In the genomic region with DNA sequence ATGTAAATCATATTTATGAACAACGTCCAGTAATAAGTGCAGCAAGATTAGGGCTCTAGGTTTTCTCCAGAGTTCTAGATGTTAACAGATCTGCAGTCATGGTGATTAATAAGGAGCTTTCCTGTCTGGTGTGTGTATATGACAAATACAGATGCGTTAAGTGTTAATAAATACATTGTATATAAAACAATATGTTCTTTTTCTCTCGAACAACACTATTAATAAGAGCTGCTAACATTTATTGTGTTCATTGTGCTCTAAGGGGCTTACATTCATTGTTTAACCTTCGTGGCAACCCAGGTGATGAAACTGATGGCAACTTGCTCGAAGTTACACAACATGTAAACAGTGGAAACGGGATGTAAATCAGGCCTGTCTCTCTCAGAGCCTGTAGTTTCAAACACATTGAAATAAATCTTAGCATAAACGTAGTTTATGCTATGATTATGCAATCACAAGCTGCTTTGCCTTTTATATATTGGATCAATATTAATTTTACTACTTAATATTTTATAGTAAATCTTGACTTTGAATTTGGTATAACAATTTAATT, we compare ENCODE assay signal across 8 cellular contexts. TPM values are rescaled to one million over a fixed set of nuclear protein-coding genes. Genes with fewer than 3 reads are reported as not detected.
DNase-seq lines count a peak whose midpoint lies in the region; ATAC-seq, FAIRE-seq and TF ChIP-seq lines count a peak whose summit lies in the region.

No MANE protein-coding gene starts in this region.

- no peak for ATAC-seq in activated naive CD8-positive, alpha-beta T cell treated with anti-CD3 and anti-CD28 coated beads, Interleukin-2, amount 50 U/mL, for 24 hours
- ATAC-seq in HepG2, result peak; percentile 20
- no peak for ATAC-seq in GM21423 (IDR thresholded peaks at IDR 0.05; ENCODE audit: unreplicated experiment)
- no peak for ATAC-seq in HG03571 (IDR thresholded peaks at IDR 0.05; ENCODE audit: unreplicated experiment)

- POLR2A ChIA-PET in A673 (lab: Charles Lee; ENCODE audit: low non-redundant PET), result interaction anchor here (0.6 kb wide), 1 partner anchor 488 kb away, joined by 3 read pairs; no protein-coding TSS in a partner anchor
- POLR2A ChIA-PET in HepG2 (lab: Yijun Ruan, JAX), result interaction anchor here (0.8 to 3.5 kb wide), 6 partner anchors 45 to 329 kb away, joined by 3 to 45 read pairs (median 8); a partner anchor contains a TSS

- H3K4me3 ChIP-seq in A673 (ENCODE audit: low read depth, low read length, poor library complexity, severe bottlenecking), result peak overlapping the region; percentile 68
- peak overlapping the region; percentile 82 to 93 (median 92) for H3K4me3 ChIP-seq in HepG2 (replicated peaks in 1 of 3; ENCODE audit: insufficient read depth in 1 of 3, low read depth in 2 of 3, low read length in 3 of 3)

- BruUV-seq in A673 (replicated peaks; lab: Mats Ljungman, UMichigan), result no TSS peak
- BruUV-seq in HepG2 (replicated peaks; lab: Mats Ljungman, UMichigan), result no TSS peak

- H3K4me1 ChIP-seq in A673 (ENCODE audit: insufficient read depth, low read length, poor library complexity, severe bottlenecking), result no peaks in the 10 kb centered on the region
- H3K4me1 ChIP-seq in HepG2 (ENCODE audit: insufficient read depth, low read length), result peaks cover 19% of the 10 kb centered on the region

- no peaks in the 10 kb centered on the region for H3K9me3 ChIP-seq in A673 (ENCODE audit: low read depth, low read length, poor library complexity, severe bottlenecking)
- H3K9me3 ChIP-seq in HepG2 (ENCODE audit: low read length), result no peaks in the 10 kb centered on the region

- H3K27me3 ChIP-seq in A673 (replicated peaks; ENCODE audit: insufficient read depth, low read depth, low read length, poor library complexity) (no peaks in the 10 kb centered on the region), HepG2 (ENCODE audit: control insufficient read depth in 1 of 2, insufficient read depth in 2 of 2, low read length in 2 of 2) (no peaks in the 10 kb centered on the region; a peak in 1 of 5 replicates)

- in situ Hi-C loops in HepG2 (cut with HindIII; ENCODE audit: extremely low pct_ligation_motif_present, low pct_unique_long_range_greater_than_20kb), result no loop called here

- WGBS in HepG2 (ENCODE audit: low lambda C conversion rate), result under 1% methylated on average over 7 of the region's 7 CpGs

- peak in 1 of 2 experiments; percentile 62; a peak in 1 of 4 replicates for TF ChIP-seq EP300 in HepG2 (IDR thresholded peaks at IDR 0.05; ENCODE audit: low read depth in 2 of 2, low read length in 2 of 2)
- peak; percentile 41; the same call in 1 of the 2 replicates for TF ChIP-seq EP300 in HepG2 (CRISPR knock-in tag; IDR thresholded peaks at IDR 0.05; ENCODE audit: borderline replicate concordance)

- CTCF ChIA-PET in A673 (lab: Charles Lee), result no interaction called here
- CTCF ChIA-PET in HepG2 (lab: Yijun Ruan, JAX; ENCODE audit: low intra/inter-chr PET ratio, low total read pairs), result interaction anchor here (0.9 to 3.1 kb wide), 2 partner anchors 67 to 182 kb away, joined by 5 to 30 read pairs; no protein-coding TSS in a partner anchor

- peaks cover 51% of the 10 kb centered on the region for H3K27me3 Mint-ChIP-seq in HFFc6 (ENCODE audit: insufficient read depth)
- H3K27me3 Mint-ChIP-seq in activated naive CD8-positive, alpha-beta T cell treated with anti-CD3 and anti-CD28 coated beads, Interleukin-2, amount 50 U/mL, for 24 hours, result peaks cover 61% of the 10 kb centered on the region

- TF ChIP-seq CTCF in A673 (conservative IDR thresholded peaks at IDR 0.05; ENCODE audit: low read depth, low read length) (no peak), HFFc6 (IDR thresholded peaks at IDR 0.05) (no peak), HepG2 (CRISPR knock-in tag; IDR thresholded peaks at IDR 0.05) (no peak)

- H3K9ac ChIP-seq in HepG2 (ENCODE audit: insufficient read depth, low read depth, low read length), result peak overlapping the region; percentile 65

- H3K4me3 Mint-ChIP-seq in HFFc6, result peak overlapping the region; percentile 84
- H3K4me3 Mint-ChIP-seq in activated naive CD8-positive, alpha-beta T cell treated with anti-CD3 and anti-CD28 coated beads, Interleukin-2, amount 50 U/mL, for 24 hours, result peak overlapping the region; percentile 78

- H3K36me3 Mint-ChIP-seq in HFFc6 (ENCODE audit: low read depth), result no peaks in the 10 kb centered on the region
- H3K36me3 Mint-ChIP-seq in activated naive CD8-positive, alpha-beta T cell treated with anti-CD3 and anti-CD28 coated beads, Interleukin-2, amount 50 U/mL, for 24 hours (ENCODE audit: low read depth), result no peaks in the 10 kb centered on the region

- H3K27ac ChIP-seq in A673 (ENCODE audit: low read depth, low read length, poor library complexity, severe bottlenecking) (no peak overlapping the region), HepG2 (ENCODE audit: extremely low read length, insufficient read depth, low read length) (peak overlapping the region; percentile 75)

- no peaks in the 10 kb centered on the region for H3K9me3 Mint-ChIP-seq in HFFc6
- H3K9me3 Mint-ChIP-seq in activated naive CD8-positive, alpha-beta T cell treated with anti-CD3 and anti-CD28 coated beads, Interleukin-2, amount 50 U/mL, for 24 hours, result no peaks in the 10 kb centered on the region

- intact Hi-C loops in A673 (cut with micrococcal nuclease; ENCODE audit: unreplicated experiment), result loop anchor here (5.0 kb wide), 1 partner anchor 424 kb away; no protein-coding TSS in a partner anchor
- intact Hi-C loops in HepG2 (cut with micrococcal nuclease; ENCODE audit: unreplicated experiment), result loop anchor here (1.0 to 2.0 kb wide), 5 partner anchors 55 to 423 kb away; a partner anchor contains a TSS

- H3K36me3 ChIP-seq in A673 (ENCODE audit: insufficient read depth, low read length, poor library complexity, severe bottlenecking) (no peaks in the 10 kb centered on the region), HepG2 (replicated peaks in 1 of 2; ENCODE audit: control insufficient read depth in 1 of 2, insufficient read depth in 2 of 2, low read length in 2 of 2) (no peaks in the 10 kb centered on the region)

- no peak for TF ChIP-seq RAD21 in HepG2 (CRISPR knock-in tag; IDR thresholded peaks at IDR 0.05)

- DNase-seq in A673 (ENCODE audit: low spot score) (peak; percentile 20), HFFc6 (no peak), HepG2 (ENCODE audit: low spot score) (peak; percentile 57), OCI-M2 (lab: John Stamatoyannopoulos, UW; ENCODE audit: unreplicated experiment) (no peak), NCI-H1092 (lab: John Stamatoyannopoulos, UW) (no peak)
- DNase-seq in activated naive CD8-positive, alpha-beta T cell treated with anti-CD3 and anti-CD28 coated beads, Interleukin-2, amount 50 U/mL, for 24 hours, result no peak

- peaks cover 15% of the 10 kb centered on the region for H3K4me1 Mint-ChIP-seq in HFFc6 (ENCODE audit: low read depth)
- H3K4me1 Mint-ChIP-seq in activated naive CD8-positive, alpha-beta T cell treated with anti-CD3 and anti-CD28 coated beads, Interleukin-2, amount 50 U/mL, for 24 hours, result peaks cover 9% of the 10 kb centered on the region

- H4K20me1 ChIP-seq in HepG2 (ENCODE audit: insufficient read depth, low read length), result no peaks in the 10 kb centered on the region

- TF ChIP-seq POLR2A in HepG2 (IDR thresholded peaks at IDR 0.05; ENCODE audit: insufficient read depth in 1 of 2, low read depth in 2 of 2, low read length in 2 of 2), result no peak

- peaks cover 5% of the 10 kb centered on the region for H3K79me2 ChIP-seq in HepG2 (ENCODE audit: insufficient read depth, low read length)

- H3K4me2 ChIP-seq in HepG2 (ENCODE audit: low read depth, low read length), result peak overlapping the region; percentile 85

- no peak overlapping the region for H3K27ac Mint-ChIP-seq in HFFc6
- no peak overlapping the region for H3K27ac Mint-ChIP-seq in activated naive CD8-positive, alpha-beta T cell treated with anti-CD3 and anti-CD28 coated beads, Interleukin-2, amount 50 U/mL, for 24 hours

- FAIRE-seq in HepG2 (lab: Jason Lieb, UNC), result no peak

- peak overlapping the region; percentile 85 for H2AFZ ChIP-seq in HepG2 (ENCODE audit: low read length)

RNA-seq across cellular contexts. Expression of a gene that starts 0.5 kb away (rescaled TPM):
- total RNA-seq in A673 (2021), result 7.3 and 9.2 TPM in 2 replicates
- total RNA-seq in HFFc6 (2021; fragmentation: NEBNext Ultra II Directional; extraction: Animal tissue kit (Norgen Biotek cat#: 25700)), result under 1 TPM; 0.06 to 0.57 (median 0.24) TPM
- 10.0 and 17.0 TPM in 2 replicates for total RNA-seq in HepG2 (2016; rRNA removed; fragmentation: Illumina TruSeq; extraction: Trizol)
- 0.88 and 1.1 TPM in 2 replicates for total RNA-seq in HepG2 (2016; cell fraction: cytosol; rRNA removed; fragmentation: Illumina TruSeq; extraction: Trizol; ENCODE audit: low read depth)
- 8.5 and 17.4 TPM in 2 replicates for total RNA-seq in HepG2 (2016; cell fraction: insoluble cytoplasmic fraction; rRNA removed; fragmentation: Illumina TruSeq; extraction: Trizol)
- 1.8 and 2.2 TPM in 2 replicates for total RNA-seq in HepG2 (2016; cell fraction: membrane; rRNA removed; fragmentation: Illumina TruSeq; extraction: Trizol)
- 17.5 and 19.2 TPM in 2 replicates for total RNA-seq in HepG2 (2016; cell fraction: nucleus; rRNA removed; fragmentation: Illumina TruSeq; extraction: Trizol)
- polyA plus RNA-seq in HepG2 (2011; rRNA removed), result 7.2 and 7.3 TPM in 2 replicates
- polyA plus RNA-seq in HepG2 (2011; cell fraction: cytosol; rRNA removed), result 2.2 and 6.2 TPM in 2 replicates
- 1.3 and 3.3 TPM in 2 replicates for polyA plus RNA-seq in HepG2 (2011; cell fraction: nucleus; rRNA removed)
- 20.0 and 24.6 TPM in 2 replicates for polyA plus RNA-seq in HepG2 (2012)
- 1.0 and 1.1 TPM in 2 replicates for polyA plus RNA-seq in HepG2 (2016; cell fraction: cytosol; fragmentation: Illumina TruSeq; extraction: Trizol; ENCODE audit: low read depth)
- polyA plus RNA-seq in HepG2 (2016; cell fraction: insoluble cytoplasmic fraction; fragmentation: Illumina TruSeq; extraction: Trizol; ENCODE audit: low read depth), result 8.6 and 9.0 TPM in 2 replicates
- 1.4 and 1.5 TPM in 2 replicates for polyA plus RNA-seq in HepG2 (2016; cell fraction: membrane; fragmentation: Illumina TruSeq; extraction: Trizol; ENCODE audit: low read depth)
- 18.0 and 21.6 TPM in 2 replicates for polyA plus RNA-seq in HepG2 (2016; cell fraction: nucleus; fragmentation: Illumina TruSeq; extraction: Trizol; ENCODE audit: insufficient read depth, low read depth)
- polyA minus RNA-seq in HepG2 (2011; rRNA and poly(A)+ RNA removed; ENCODE audit: low replicate concordance), result 0.26 and 0.62 TPM in 2 replicates
- polyA minus RNA-seq in HepG2 (2011; cell fraction: cytosol; rRNA and poly(A)+ RNA removed), result 4.7 and 5.8 TPM in 2 replicates
- polyA minus RNA-seq in HepG2 (2011; cell fraction: nucleus; rRNA and poly(A)+ RNA removed), result 6.4 and 8.0 TPM in 2 replicates

RNA-seq across cellular contexts. Expression of a gene that starts 54.5 kb away (rescaled TPM):
- total RNA-seq in A673 (2021) (44.2 and 44.7 TPM in 2 replicates), HepG2 (2016; rRNA removed; fragmentation: Illumina TruSeq; extraction: Trizol) (65.2 and 109 TPM in 2 replicates)
- total RNA-seq in HFFc6 (2021; fragmentation: NEBNext Ultra II Directional; extraction: Animal tissue kit (Norgen Biotek cat#: 25700)), result 10 to 100 TPM; 57.9 to 73.6 (median 68.3) TPM
- 13.9 and 14.2 TPM in 2 replicates for total RNA-seq in HepG2 (2016; cell fraction: cytosol; rRNA removed; fragmentation: Illumina TruSeq; extraction: Trizol; ENCODE audit: low read depth)
- total RNA-seq in HepG2 (2016; cell fraction: insoluble cytoplasmic fraction; rRNA removed; fragmentation: Illumina TruSeq; extraction: Trizol), result 67.4 and 119 TPM in 2 replicates
- 53.8 and 61.3 TPM in 2 replicates for total RNA-seq in HepG2 (2016; cell fraction: membrane; rRNA removed; fragmentation: Illumina TruSeq; extraction: Trizol)
- 32.5 and 36.2 TPM in 2 replicates for total RNA-seq in HepG2 (2016; cell fraction: nucleus; rRNA removed; fragmentation: Illumina TruSeq; extraction: Trizol)
- 32.1 and 43.8 TPM in 2 replicates for polyA plus RNA-seq in HepG2 (2011; rRNA removed)
- 13.6 and 25.8 TPM in 2 replicates for polyA plus RNA-seq in HepG2 (2011; cell fraction: cytosol; rRNA removed)
- 3.8 and 9.0 TPM in 2 replicates for polyA plus RNA-seq in HepG2 (2011; cell fraction: nucleus; rRNA removed)
- polyA plus RNA-seq in HepG2 (2012), result 53.3 and 65.3 TPM in 2 replicates
- 18.3 and 24.5 TPM in 2 replicates for polyA plus RNA-seq in HepG2 (2016; cell fraction: cytosol; fragmentation: Illumina TruSeq; extraction: Trizol; ENCODE audit: low read depth)
- 171 and 196 TPM in 2 replicates for polyA plus RNA-seq in HepG2 (2016; cell fraction: insoluble cytoplasmic fraction; fragmentation: Illumina TruSeq; extraction: Trizol; ENCODE audit: low read depth)
- polyA plus RNA-seq in HepG2 (2016; cell fraction: membrane; fragmentation: Illumina TruSeq; extraction: Trizol; ENCODE audit: low read depth), result 64.7 and 72.0 TPM in 2 replicates
- 63.8 and 74.4 TPM in 2 replicates for polyA plus RNA-seq in HepG2 (2016; cell fraction: nucleus; fragmentation: Illumina TruSeq; extraction: Trizol; ENCODE audit: insufficient read depth, low read depth)
- 0.51 and 9.0 TPM in 2 replicates for polyA minus RNA-seq in HepG2 (2011; rRNA and poly(A)+ RNA removed; ENCODE audit: low replicate concordance)
- polyA minus RNA-seq in HepG2 (2011; cell fraction: cytosol; rRNA and poly(A)+ RNA removed), result 24.9 and 26.9 TPM in 2 replicates
- 28.3 and 30.2 TPM in 2 replicates for polyA minus RNA-seq in HepG2 (2011; cell fraction: nucleus; rRNA and poly(A)+ RNA removed)

Comparison
In these comparisons a context has a peak if more than half of its experiments do, and no peak if none do; other contexts are left out.
1. DNase-seq: peak in A673 (single experiment) and HepG2 (single experiment); none in HFFc6 (single experiment), activated naive CD8-positive, alpha-beta T cell treated with anti-CD3 and anti-CD28 coated beads, Interleukin-2, amount 50 U/mL, for 24 hours (single experiment), OCI-M2 (single experiment) and NCI-H1092 (single experiment).